In the genomic region with DNA sequence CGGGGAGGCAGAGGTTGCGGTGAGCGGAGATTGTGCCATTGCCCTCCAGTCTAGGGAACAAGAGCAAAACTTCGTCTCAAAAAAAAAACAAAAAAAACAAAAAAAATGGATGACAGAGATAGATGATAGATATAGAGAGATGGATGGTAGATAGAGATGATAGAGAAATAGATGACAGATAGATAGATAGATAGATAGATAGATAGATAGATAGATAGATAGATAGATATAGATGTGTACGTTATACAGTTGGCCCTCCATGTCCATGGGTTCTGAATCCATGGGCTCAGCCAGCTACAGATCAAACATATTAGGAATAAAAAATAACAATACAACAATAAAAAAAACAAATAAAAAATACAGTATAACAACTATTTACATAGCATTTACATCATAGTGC, we compare ENCODE assay signal across 7 cellular contexts.
"Had no signal": no experiment of that assay in that cellular context is flagged by ENCODE, and none has a peak within 500 bp of the region (broad histone marks: within the 10 kb centered on the region; RNA-seq: fewer than 3 reads in every experiment).

No MANE protein-coding gene starts in this region.

- DNase-seq: GF-D8 had no signal

- FAIRE-seq: G401.6, GM12878, GM12891, GM12892, GM18507, GM19239 had no signal

- ATAC-seq: GM12878 had no signal

- H3K4me3 ChIP-seq: GM12878 had no signal
